In the genomic region with DNA sequence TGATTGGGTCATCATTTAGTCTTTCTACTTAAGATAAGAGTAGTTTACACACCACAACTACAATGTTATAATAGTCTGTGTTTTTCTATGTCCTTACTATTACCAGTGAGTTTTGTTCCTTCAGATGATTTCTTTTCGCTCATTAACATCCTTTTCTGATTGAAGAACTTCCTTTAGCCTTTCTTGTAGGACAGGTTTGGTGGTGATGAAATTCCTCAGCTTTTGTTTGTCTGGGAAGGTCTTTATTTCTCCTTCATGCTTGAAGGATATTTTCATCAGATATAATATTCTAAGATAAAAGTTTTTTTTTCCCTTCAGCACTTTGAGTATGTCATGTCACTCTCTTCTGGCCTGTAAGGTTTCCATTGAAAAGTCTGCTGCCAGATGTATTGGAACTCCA, we compare ENCODE assay signal across 22 cellular contexts. TPM values are rescaled to one million over a fixed set of nuclear protein-coding genes. Genes with fewer than 3 reads are reported as not detected.
DNase-seq lines count a peak whose midpoint lies in the region; ATAC-seq and TF ChIP-seq lines count a peak whose summit lies in the region.
"Had no signal": no experiment of that assay in that cellular context is flagged by ENCODE, and none has a peak within 500 bp of the region (broad histone marks: within the 10 kb centered on the region; RNA-seq: fewer than 3 reads in every experiment).

No MANE protein-coding gene starts in this region.

- H3K4me3 Mint-ChIP-seq in type B pancreatic cell, result no peak overlapping the region
- H3K4me3 Mint-ChIP-seq in activated CD4-positive, alpha-beta memory T cell treated with anti-CD3 and anti-CD28 coated beads for 36 hours, result no peak overlapping the region
- H3K4me3 Mint-ChIP-seq: B cell; CD4-positive, CD25-positive, alpha-beta regulatory T cell; CD8-positive, alpha-beta memory T cell; HFFc6 had no signal

- DNase-seq in HT-29 (ENCODE audit: low spot score) (peak; percentile 22), PC-9 (peak in 1 of 2 experiments; percentile 15), type B pancreatic cell (ENCODE audit: extremely low spot score, unreplicated experiment) (no peak), activated gamma-delta T cell treated with Interleukin-2 at 50 U/mL for 16 hours (no peak), DMS153 treated with DMSO at 0.1 percent for 48 hours (lab: John Stamatoyannopoulos, UW; ENCODE audit: unreplicated experiment) (no peak)
- no peak for DNase-seq in activated CD4-positive, alpha-beta memory T cell treated with anti-CD3 and anti-CD28 coated beads for 36 hours
- DNase-seq: C1 segment of cervical spinal cord; CD4-positive, CD25-positive, alpha-beta regulatory T cell; CD8-positive, alpha-beta memory T cell; COR-L47; DMS153; GDM1; GOT3; H7; HFFc6; IMR-90 had no signal

- TF ChIP-seq CTCF in PC-9 (conservative IDR thresholded peaks at IDR 0.05) (no peak), type B pancreatic cell (conservative IDR thresholded peaks at IDR 0.05) (no peak)

- peaks cover 12% of the 10 kb centered on the region for H3K4me1 ChIP-seq in PC-9 (replicated peaks; ENCODE audit: insufficient read depth)

- H3K27ac ChIP-seq in PC-9, result peak overlapping the region; percentile 27; the same call in 1 of the 2 replicates
- H3K27ac ChIP-seq: HL-60 had no signal

- no peaks in the 10 kb centered on the region for H3K9me3 Mint-ChIP-seq in type B pancreatic cell
- peaks cover 35% of the 10 kb centered on the region for H3K9me3 Mint-ChIP-seq in activated CD4-positive, alpha-beta memory T cell treated with anti-CD3 and anti-CD28 coated beads for 36 hours

- no peaks in the 10 kb centered on the region for H3K4me1 Mint-ChIP-seq in type B pancreatic cell (ENCODE audit: unreplicated experiment)
- H3K4me1 Mint-ChIP-seq in activated CD4-positive, alpha-beta memory T cell treated with anti-CD3 and anti-CD28 coated beads for 36 hours (ENCODE audit: low read depth), result no peaks in the 10 kb centered on the region
- H3K4me1 Mint-ChIP-seq: B cell; CD4-positive, CD25-positive, alpha-beta regulatory T cell; CD8-positive, alpha-beta memory T cell had no signal

- H3K9me3 ChIP-seq in PC-9 (ENCODE audit: insufficient read depth, low read depth), result peaks cover 7% of the 10 kb centered on the region; the same call in 1 of the 2 replicates

- POLR2A ChIA-PET in PC-9 (lab: Charles Lee; ENCODE audit: unreplicated experiment), result no interaction called here
- POLR2A ChIA-PET in activated CD4-positive, alpha-beta memory T cell treated with anti-CD3 and anti-CD28 coated beads for 36 hours (lab: Charles Lee), result no interaction called here

- H3K4me2 ChIP-seq in PC-9, result peak overlapping the region; percentile 24; the same call in 1 of the 2 replicates

- peak overlapping the region; percentile 27 for H3K27ac Mint-ChIP-seq in type B pancreatic cell
- H3K27ac Mint-ChIP-seq in activated CD4-positive, alpha-beta memory T cell treated with anti-CD3 and anti-CD28 coated beads for 36 hours, result no peak overlapping the region
- H3K27ac Mint-ChIP-seq: B cell; CD4-positive, CD25-positive, alpha-beta regulatory T cell; CD8-positive, alpha-beta memory T cell; HFFc6 had no signal

- no peaks in the 10 kb centered on the region for H3K27me3 ChIP-seq in PC-9 (ENCODE audit: insufficient read depth, low read depth)

- intact Hi-C loops in PC-9 (cut with micrococcal nuclease; ENCODE audit: unreplicated experiment), result no loop called here
- intact Hi-C loops in activated CD4-positive, alpha-beta memory T cell treated with anti-CD3 and anti-CD28 coated beads for 36 hours (cut with micrococcal nuclease), result no loop called here

- H3K36me3 ChIP-seq in PC-9 (ENCODE audit: low read depth), result no peaks in the 10 kb centered on the region

- no peak overlapping the region for H3K4me3 ChIP-seq in PC-9
- H3K4me3 ChIP-seq: K562 had no signal

- no TSS peak for BruUV-seq in PC-9 (replicated peaks; lab: Mats Ljungman, UMichigan)

- no peaks in the 10 kb centered on the region for H4K20me1 ChIP-seq in PC-9 (ENCODE audit: insufficient read depth)

- H3K9me2 ChIP-seq in PC-9 (ENCODE audit: insufficient read depth), result no peaks in the 10 kb centered on the region

- H3F3A ChIP-seq in PC-9 (ENCODE audit: insufficient read depth, low read depth), result no peaks in the 10 kb centered on the region

- CTCF ChIA-PET in PC-9 (lab: Charles Lee), result no interaction called here
- CTCF ChIA-PET in activated CD4-positive, alpha-beta memory T cell treated with anti-CD3 and anti-CD28 coated beads for 36 hours (lab: Charles Lee), result interaction anchor here (0.6 kb wide), 1 partner anchor 24 kb away, joined by 3 read pairs; no protein-coding TSS in a partner anchor

- H3K27me3 Mint-ChIP-seq in type B pancreatic cell, result no peaks in the 10 kb centered on the region
- H3K27me3 Mint-ChIP-seq in activated CD4-positive, alpha-beta memory T cell treated with anti-CD3 and anti-CD28 coated beads for 36 hours, result peaks cover 4% of the 10 kb centered on the region

- H3K36me3 Mint-ChIP-seq in type B pancreatic cell, result no peaks in the 10 kb centered on the region
- H3K36me3 Mint-ChIP-seq in activated CD4-positive, alpha-beta memory T cell treated with anti-CD3 and anti-CD28 coated beads for 36 hours, result peaks cover 9% of the 10 kb centered on the region

- ATAC-seq in esophagus mucosa, result peak; percentile 31
- ATAC-seq: HCT116, K562 had no signal

- no peaks in the 10 kb centered on the region for H3K79me2 ChIP-seq in PC-9 (ENCODE audit: low read depth)

- H2AFZ ChIP-seq in PC-9, result no peak overlapping the region

RNA-seq across cellular contexts. Expression of gene SLC16A14, which starts 38.0 kb away (rescaled TPM):
- total RNA-seq in HT-29 (2014; rRNA removed; shearing (Covaris generic)), result 0.23 TPM in 1 of 2 replicates, not detected in the other
- total RNA-seq in PC-9 (2021) (0.57 and 1.4 TPM in 2 replicates), esophagus mucosa (3.8 TPM), type B pancreatic cell (ENCODE audit: low replicate concordance) (9.1 and 9.3 TPM in 2 replicates)
- total RNA-seq in activated CD4-positive, alpha-beta memory T cell treated with anti-CD3 and anti-CD28 coated beads for 36 hours, result 1 to 10 TPM; 1.1 to 1.2 TPM
- total RNA-seq: A172; CD4-positive, CD25-positive, alpha-beta regulatory T cell; K562 had no signal
